In genomic region chr19:17952041-17952976, GRCh38 we compare ENCODE assay signal across 13 cellular contexts. TPM values are rescaled to one million over a fixed set of nuclear protein-coding genes. Genes with fewer than 3 reads are reported as not detected.
DNase-seq lines count a peak whose midpoint lies in the region; ATAC-seq and TF ChIP-seq lines count a peak whose summit lies in the region.
"Had no signal": no experiment of that assay in that cellular context is flagged by ENCODE, and none has a peak within 500 bp of the region (broad histone marks: within the 10 kb centered on the region; RNA-seq: fewer than 3 reads in every experiment).

No MANE protein-coding gene starts in this region.

- H3K27me3 Mint-ChIP-seq in brain (peaks cover 3% of the 10 kb centered on the region), neural crest cell (ENCODE audit: low read depth) (peaks cover 78% of the 10 kb centered on the region)

- H3K9me3 ChIP-seq in HAP-1 (no peaks in the 10 kb centered on the region), gastrocnemius medialis (no peaks in the 10 kb centered on the region)
- H3K9me3 ChIP-seq: upper lobe of left lung had no signal

- TF ChIP-seq POLR2A in gastrocnemius medialis (IDR thresholded peaks at IDR 0.05), result no peak

- TF ChIP-seq CTCF in brain (conservative IDR thresholded peaks at IDR 0.05), result no peak
- TF ChIP-seq CTCF in neural crest cell (conservative IDR thresholded peaks at IDR 0.05), result no peak
- no peak for TF ChIP-seq CTCF in gastrocnemius medialis (IDR thresholded peaks at IDR 0.05 in 4 of 5, conservative IDR thresholded peaks at IDR 0.05 in 1 of 5)

- intact Hi-C loops in gastrocnemius medialis (cut with DNase I; ENCODE audit: low total_unique reads), result no loop called here

- peak overlapping the region; percentile 84 to 90 (median 86) for H3K4me3 Mint-ChIP-seq in brain
- peak overlapping the region; percentile 73 for H3K4me3 Mint-ChIP-seq in neural crest cell

- H3K4me3 ChIP-seq in HAP-1 (peak overlapping the region; percentile 44), gastrocnemius medialis (no peak overlapping the region)
- H3K4me3 ChIP-seq: upper lobe of left lung had no signal

- H3K27ac Mint-ChIP-seq in brain (peak overlapping the region; percentile 60 to 99 (median 97)), neural crest cell (ENCODE audit: unreplicated experiment) (no peak overlapping the region)

- peaks cover under 1% of the 10 kb centered on the region for H3K36me3 Mint-ChIP-seq in brain
- no peaks in the 10 kb centered on the region for H3K36me3 Mint-ChIP-seq in neural crest cell (ENCODE audit: low read depth)

- H3K9me3 Mint-ChIP-seq in brain (peaks cover 0 to 7% (median 0%) of the 10 kb centered on the region in 5 experiments), neural crest cell (no peaks in the 10 kb centered on the region)

- ATAC-seq in gastrocnemius medialis, result no peak
- ATAC-seq in HG03025 (IDR thresholded peaks at IDR 0.05; ENCODE audit: low FRiP score, unreplicated experiment), result no peak

- H3K4me1 Mint-ChIP-seq in brain (peaks cover 46% of the 10 kb centered on the region), neural crest cell (peaks cover 39% of the 10 kb centered on the region)

- H3K27me3 ChIP-seq in HAP-1 (ENCODE audit: low read depth) (no peaks in the 10 kb centered on the region), gastrocnemius medialis (peaks cover 74 to 79% (median 78%) of the 10 kb centered on the region in 3 donors)

- DNase-seq in NCI-H1417 (lab: John Stamatoyannopoulos, UW) (peak; percentile 1 to 66 (median 64)), NCI-H1417 treated with DMSO at 0.1 percent for 48 hours (lab: John Stamatoyannopoulos, UW) (no peak), HAP-1 (ENCODE audit: low spot score in 2 of 2) (peak in 1 of 2 experiments; percentile 67), neural crest cell (ENCODE audit: low read depth, low spot score) (no peak), gastrocnemius medialis (no peak)
- DNase-seq in activated CD4-positive, alpha-beta T cell treated with anti-CD3 and anti-CD28 coated beads, Interleukin-2, amount 50 U/mL, for 48 hours, result no peak
- DNase-seq: ACHN; activated naive CD4-positive, alpha-beta T cell treated with Interleukin-2 at 50 U/mL for 16 hours; effector CD8-positive, alpha-beta T cell; Kasumi-1 had no signal

- H3K36me3 ChIP-seq in HAP-1 (replicated peaks) (no peaks in the 10 kb centered on the region), gastrocnemius medialis (no peaks in the 10 kb centered on the region)
- H3K36me3 ChIP-seq: upper lobe of left lung had no signal

- H3K4me1 ChIP-seq in HAP-1 (peaks cover 41% of the 10 kb centered on the region), gastrocnemius medialis (peaks cover 19 to 36% of the 10 kb centered on the region in 2 donors)

- no peak overlapping the region for H3K27ac ChIP-seq in gastrocnemius medialis
- H3K27ac ChIP-seq: upper lobe of left lung had no signal

- in situ Hi-C loops in HAP-1 (cut with MboI; ENCODE audit: low sequenced_read_pairs), result no loop called here
- in situ Hi-C loops in gastrocnemius medialis (cut with MboI; ENCODE audit: low sequenced_read_pairs in 4 of 4), result no loop called here

RNA-seq across cellular contexts. Expression of gene KCNN1, which starts 14.6 kb away (rescaled TPM):
- polyA plus RNA-seq in brain (ENCODE audit: insufficient read depth, low read depth, low replicate concordance), result 25.3 TPM
- 6.2 and 6.5 TPM in 2 replicates for total RNA-seq in neural crest cell
- not detected for total RNA-seq in gastrocnemius medialis

RNA-seq across cellular contexts. Expression of gene CCDC124, which starts 19.5 kb away (rescaled TPM):
- polyA plus RNA-seq in brain (ENCODE audit: insufficient read depth, low read depth, low replicate concordance), result 156 TPM
- 122 and 126 TPM in 2 replicates for total RNA-seq in neural crest cell
- total RNA-seq in gastrocnemius medialis, result 100 to 1,000 TPM in 1 of 4 donors, 10 to 100 TPM in 3; 73.1 to 110 (median 81.5) TPM

RNA-seq across cellular contexts. Expression of gene ARRDC2, which starts 55.7 kb away (rescaled TPM):
- 36.6 TPM for polyA plus RNA-seq in brain (ENCODE audit: insufficient read depth, low read depth, low replicate concordance)
- 0.56 and 1.2 TPM in 2 replicates for total RNA-seq in neural crest cell
- 100 to 1,000 TPM; 476 to 810 (median 543) TPM for total RNA-seq in gastrocnemius medialis

Comparison
In these comparisons a context has a peak if more than half of its experiments do, and no peak if none do; other contexts are left out.
1. DNase-seq: peak in NCI-H1417 (3 of 3); none in NCI-H1417 treated with DMSO at 0.1 percent for 48 hours (single experiment), neural crest cell (single experiment), activated CD4-positive, alpha-beta T cell treated with anti-CD3 and anti-CD28 coated beads, Interleukin-2, amount 50 U/mL, for 48 hours (0 of 2) and gastrocnemius medialis (0 of 2).
2. RNA of gene ARRDC2, which starts 55.7 kb away (total RNA-seq): 476 to 810 TPM in gastrocnemius medialis; 0.56 to 1.2 TPM in neural crest cell; every median in the first group is over 100 times any median in the second.